ENCODE assay signal across 9 cellular contexts in genomic region chr2:15941483-15941853, GRCh38. TPM values are rescaled to one million over a fixed set of nuclear protein-coding genes. Genes with fewer than 3 reads are reported as not detected.
DNase-seq lines count a peak whose midpoint lies in the region; ATAC-seq, FAIRE-seq and TF ChIP-seq lines count a peak whose summit lies in the region.
"Had no signal": no experiment of that assay in that cellular context is flagged by ENCODE, and none has a peak within 500 bp of the region (broad histone marks: within the 10 kb centered on the region; RNA-seq: fewer than 3 reads in every experiment).

No MANE protein-coding gene starts in this region.

- H3K4me3 ChIP-seq in hepatocyte (peak overlapping the region; percentile 56), retinal pigment epithelial cell (ENCODE audit: low read length) (peak overlapping the region; percentile 60)

- FAIRE-seq in GM12891 (lab: Jason Lieb, UNC): no peak

- H3K27ac ChIP-seq in hepatocyte: no peak overlapping the region
- H3K27ac ChIP-seq: VCaP had no signal

- no peak for ATAC-seq in HG03175 (IDR thresholded peaks at IDR 0.05; ENCODE audit: unreplicated experiment)

- WGBS in hepatocyte (ENCODE audit: low lambda C conversion rate, missing lambda C conversion rate): 0% methylated on average over 8 of the region's 14 CpGs

- H4K20me1 ChIP-seq in hepatocyte (ENCODE audit: insufficient read depth, poor library complexity, severe bottlenecking): no peaks in the 10 kb centered on the region

- H3K27me3 ChIP-seq in hepatocyte: no peaks in the 10 kb centered on the region

- peak overlapping the region; percentile 98 for H3K4me2 ChIP-seq in hepatocyte

- peaks cover 36% of the 10 kb centered on the region for H3K79me2 ChIP-seq in hepatocyte

- no peaks in the 10 kb centered on the region for H3K36me3 ChIP-seq in hepatocyte (replicated peaks; ENCODE audit: insufficient read depth, low read depth)

- TF ChIP-seq CTCF in hepatocyte (IDR thresholded peaks at IDR 0.05; ENCODE audit: poor library complexity) (no peak), retinal pigment epithelial cell (conservative IDR thresholded peaks at IDR 0.05; ENCODE audit: low read depth, low read length) (no peak)

- H3K9me3 ChIP-seq in hepatocyte (ENCODE audit: low read depth): no peaks in the 10 kb centered on the region

- DNase-seq in GM12891 (ENCODE audit: insufficient read length, low spot score): peak; percentile 16
- peak; percentile 43 for DNase-seq in NCI-H345 (lab: John Stamatoyannopoulos, UW)
- DNase-seq in hepatocyte (ENCODE audit: low spot score): peak; percentile 58
- no peak for DNase-seq in retinal pigment epithelial cell (ENCODE audit: low read depth)
- no peak for DNase-seq in epidermal melanocyte (ENCODE audit: insufficient read length, low spot score)
- DNase-seq in middle frontal gyrus (ENCODE audit: extremely low spot score, low spot score): no peak
- DNase-seq in activated effector memory CD4-positive, alpha-beta T cell treated with anti-CD3 and anti-CD28 coated beads, Interleukin-2, amount 50 U/mL, for 16 hours: no peak

- TF ChIP-seq POLR2A in GM12891 (IDR thresholded peaks at IDR 0.05; ENCODE audit: low read depth, low read length): no peak

- no peaks in the 10 kb centered on the region for H3K9me2 ChIP-seq in hepatocyte (replicated peaks; ENCODE audit: insufficient read depth)

- H2AFZ ChIP-seq in hepatocyte: peak overlapping the region; percentile 53

- peaks cover 6% of the 10 kb centered on the region for H3K4me1 ChIP-seq in hepatocyte (ENCODE audit: insufficient read depth)

TF ChIP-seq in GM12891, 5 proteins besides CTCF, POLR2A, EP300 and RAD21:
- TF ChIP-seq POU2F2 (IDR thresholded peaks at IDR 0.05; ENCODE audit: low read depth, low read length): no peak
- no peak for TF ChIP-seq TAF1 (IDR thresholded peaks at IDR 0.05; ENCODE audit: low read depth, low read length)
- no peak for TF ChIP-seq PAX5 (IDR thresholded peaks at IDR 0.05; ENCODE audit: insufficient read depth, low read length, severe bottlenecking)
- TF ChIP-seq SPI1 (IDR thresholded peaks at IDR 0.05; ENCODE audit: low read depth, low read length): no peak
- no peak for TF ChIP-seq POLR2AphosphoS5 (IDR thresholded peaks at IDR 0.05; ENCODE audit: low read depth, low read length)

RNA-seq across cellular contexts. Expression of gene MYCN, which starts 1.1 kb away (rescaled TPM):
- polyA plus RNA-seq in GM12891 (2012; ENCODE audit: low read depth, missing spikeins): not detected
- total RNA-seq in hepatocyte: 14.6 and 16.7 TPM in 2 replicates
- polyA plus RNA-seq in hepatocyte: 8.9 and 10.8 TPM in 2 replicates

Comparison
In these comparisons a context has a peak if more than half of its experiments do, and no peak if none do; other contexts are left out.
1. DNase-seq: peak in GM12891 (single experiment), NCI-H345 (single experiment) and hepatocyte (single experiment); none in retinal pigment epithelial cell (single experiment), epidermal melanocyte (single experiment), middle frontal gyrus (single experiment) and activated effector memory CD4-positive, alpha-beta T cell treated with anti-CD3 and anti-CD28 coated beads, Interleukin-2, amount 50 U/mL, for 16 hours (single experiment).